Comparison of ENCODE assay signal across 1 cellular context in the genomic region with DNA sequence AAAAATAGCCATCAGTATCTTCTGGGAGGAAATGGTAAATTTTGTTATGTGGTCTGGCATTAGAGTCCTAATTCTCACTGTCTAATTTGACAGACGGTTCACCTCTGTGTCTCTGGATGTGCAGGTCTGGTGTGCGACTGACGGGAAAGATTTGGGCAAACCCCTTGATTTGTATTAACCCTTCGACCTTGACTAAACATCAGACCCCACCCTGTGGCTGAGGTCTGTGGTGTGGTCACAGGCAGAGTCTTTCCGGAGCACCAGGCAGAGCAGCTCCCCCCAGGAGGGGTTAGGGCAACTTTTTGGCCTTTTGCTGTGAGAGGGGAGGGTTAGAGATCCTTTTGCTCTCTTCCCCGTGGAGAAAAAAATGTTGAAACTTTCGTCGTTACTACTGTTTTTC.
TF ChIP-seq lines count a peak whose summit lies in the region.

No MANE protein-coding gene starts in this region.

TF ChIP-seq in SK-N-SH, 30 proteins besides CTCF, POLR2A, EP300 and RAD21 (continued from another document):
- TF ChIP-seq, protein P1, sequence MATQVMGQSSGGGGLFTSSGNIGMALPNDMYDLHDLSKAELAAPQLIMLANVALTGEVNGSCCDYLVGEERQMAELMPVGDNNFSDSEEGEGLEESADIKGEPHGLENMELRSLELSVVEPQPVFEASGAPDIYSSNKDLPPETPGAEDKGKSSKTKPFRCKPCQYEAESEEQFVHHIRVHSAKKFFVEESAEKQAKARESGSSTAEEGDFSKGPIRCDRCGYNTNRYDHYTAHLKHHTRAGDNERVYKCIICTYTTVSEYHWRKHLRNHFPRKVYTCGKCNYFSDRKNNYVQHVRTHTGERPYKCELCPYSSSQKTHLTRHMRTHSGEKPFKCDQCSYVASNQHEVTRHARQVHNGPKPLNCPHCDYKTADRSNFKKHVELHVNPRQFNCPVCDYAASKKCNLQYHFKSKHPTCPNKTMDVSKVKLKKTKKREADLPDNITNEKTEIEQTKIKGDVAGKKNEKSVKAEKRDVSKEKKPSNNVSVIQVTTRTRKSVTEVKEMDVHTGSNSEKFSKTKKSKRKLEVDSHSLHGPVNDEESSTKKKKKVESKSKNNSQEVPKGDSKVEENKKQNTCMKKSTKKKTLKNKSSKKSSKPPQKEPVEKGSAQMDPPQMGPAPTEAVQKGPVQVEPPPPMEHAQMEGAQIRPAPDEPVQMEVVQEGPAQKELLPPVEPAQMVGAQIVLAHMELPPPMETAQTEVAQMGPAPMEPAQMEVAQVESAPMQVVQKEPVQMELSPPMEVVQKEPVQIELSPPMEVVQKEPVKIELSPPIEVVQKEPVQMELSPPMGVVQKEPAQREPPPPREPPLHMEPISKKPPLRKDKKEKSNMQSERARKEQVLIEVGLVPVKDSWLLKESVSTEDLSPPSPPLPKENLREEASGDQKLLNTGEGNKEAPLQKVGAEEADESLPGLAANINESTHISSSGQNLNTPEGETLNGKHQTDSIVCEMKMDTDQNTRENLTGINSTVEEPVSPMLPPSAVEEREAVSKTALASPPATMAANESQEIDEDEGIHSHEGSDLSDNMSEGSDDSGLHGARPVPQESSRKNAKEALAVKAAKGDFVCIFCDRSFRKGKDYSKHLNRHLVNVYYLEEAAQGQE (IDR thresholded peaks at IDR 0.05; ENCODE audit: low read depth, low read length): no peak
- TF ChIP-seq MAX (IDR thresholded peaks at IDR 0.05; ENCODE audit: low read depth) (no peak), USF1 (IDR thresholded peaks at IDR 0.05; ENCODE audit: borderline replicate concordance, low read depth) (no peak), GATA2 (CRISPR knock-in tag; IDR thresholded peaks at IDR 0.05) (no peak), NFIC (IDR thresholded peaks at IDR 0.05; ENCODE audit: borderline replicate concordance) (no peak), MEF2A (IDR thresholded peaks at IDR 0.05; ENCODE audit: borderline replicate concordance, low read depth) (no peak)
- TF ChIP-seq, protein P2, sequence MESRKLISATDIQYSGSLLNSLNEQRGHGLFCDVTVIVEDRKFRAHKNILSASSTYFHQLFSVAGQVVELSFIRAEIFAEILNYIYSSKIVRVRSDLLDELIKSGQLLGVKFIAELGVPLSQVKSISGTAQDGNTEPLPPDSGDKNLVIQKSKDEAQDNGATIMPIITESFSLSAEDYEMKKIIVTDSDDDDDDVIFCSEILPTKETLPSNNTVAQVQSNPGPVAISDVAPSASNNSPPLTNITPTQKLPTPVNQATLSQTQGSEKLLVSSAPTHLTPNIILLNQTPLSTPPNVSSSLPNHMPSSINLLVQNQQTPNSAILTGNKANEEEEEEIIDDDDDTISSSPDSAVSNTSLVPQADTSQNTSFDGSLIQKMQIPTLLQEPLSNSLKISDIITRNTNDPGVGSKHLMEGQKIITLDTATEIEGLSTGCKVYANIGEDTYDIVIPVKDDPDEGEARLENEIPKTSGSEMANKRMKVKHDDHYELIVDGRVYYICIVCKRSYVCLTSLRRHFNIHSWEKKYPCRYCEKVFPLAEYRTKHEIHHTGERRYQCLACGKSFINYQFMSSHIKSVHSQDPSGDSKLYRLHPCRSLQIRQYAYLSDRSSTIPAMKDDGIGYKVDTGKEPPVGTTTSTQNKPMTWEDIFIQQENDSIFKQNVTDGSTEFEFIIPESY (IDR thresholded peaks at IDR 0.05; ENCODE audit: borderline replicate concordance, low read depth): no peak
